1 cellular context compared by ENCODE assay signal in the genomic region with DNA sequence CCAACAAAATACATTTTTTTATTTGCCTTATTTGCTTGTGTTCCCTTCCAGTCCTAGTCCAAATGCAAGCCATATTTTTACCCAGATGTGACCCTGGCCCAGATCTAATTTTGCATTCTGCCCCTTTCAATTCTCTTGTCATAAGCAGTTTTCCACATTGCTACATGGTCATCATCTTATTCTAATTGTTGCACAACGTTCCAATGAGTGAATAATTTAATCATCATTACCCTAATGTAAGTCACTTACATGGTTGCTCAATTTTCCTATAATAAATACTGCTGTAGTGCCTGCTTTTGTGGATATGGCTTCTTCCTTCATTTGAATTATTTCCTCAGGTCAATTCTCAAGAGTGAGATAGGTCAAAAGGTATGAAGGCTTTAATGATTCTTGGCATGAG.
TF ChIP-seq lines count a peak whose summit lies in the region.

No MANE protein-coding gene starts in this region.

TF ChIP-seq in endothelial cell of umbilical vein, 7 proteins besides CTCF, POLR2A, EP300 and RAD21:
- TF ChIP-seq FOS (IDR thresholded peaks at IDR 0.05; ENCODE audit: borderline replicate concordance, insufficient read depth, low read length) (no peak), MYC (IDR thresholded peaks at IDR 0.05; ENCODE audit: low read depth, low read length) (no peak), POLR2AphosphoS5 (IDR thresholded peaks at IDR 0.05; ENCODE audit: insufficient read depth, low read depth, low read length) (no peak), EZH2 (IDR thresholded peaks at IDR 0.05; ENCODE audit: borderline replicate concordance, low read depth, low read length, severe bottlenecking) (no peak), MAX (IDR thresholded peaks at IDR 0.05; ENCODE audit: insufficient read depth, insufficient read length) (no peak)
TF ChIP-seq in endothelial cell of umbilical vein: peak in this region for 0.
